2 cellular contexts compared by ENCODE assay signal in the genomic region with DNA sequence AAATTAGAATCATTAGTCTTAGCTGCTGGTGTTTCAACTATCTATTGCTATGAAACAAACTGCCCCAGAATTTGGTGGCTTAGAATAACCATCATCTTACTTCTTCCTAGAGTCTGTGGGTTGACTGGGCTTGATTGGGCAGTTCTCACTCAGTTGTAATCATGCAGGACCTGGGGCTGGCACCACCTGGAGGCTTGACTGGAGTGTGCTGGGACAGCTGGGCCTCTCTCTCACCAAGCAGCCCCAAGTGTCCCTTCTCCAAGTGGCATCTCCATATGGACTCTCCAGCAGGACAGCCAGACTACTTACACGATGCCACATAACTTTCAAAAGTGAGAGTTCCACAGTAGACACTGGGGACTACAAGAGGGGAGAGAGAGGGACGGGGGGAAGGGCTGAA.
TF ChIP-seq lines count a peak whose summit lies in the region.

No MANE protein-coding gene starts in this region.

TF ChIP-seq in HepG2, 621 proteins besides CTCF, POLR2A, EP300 and RAD21:
- TF ChIP-seq, protein P1, sequence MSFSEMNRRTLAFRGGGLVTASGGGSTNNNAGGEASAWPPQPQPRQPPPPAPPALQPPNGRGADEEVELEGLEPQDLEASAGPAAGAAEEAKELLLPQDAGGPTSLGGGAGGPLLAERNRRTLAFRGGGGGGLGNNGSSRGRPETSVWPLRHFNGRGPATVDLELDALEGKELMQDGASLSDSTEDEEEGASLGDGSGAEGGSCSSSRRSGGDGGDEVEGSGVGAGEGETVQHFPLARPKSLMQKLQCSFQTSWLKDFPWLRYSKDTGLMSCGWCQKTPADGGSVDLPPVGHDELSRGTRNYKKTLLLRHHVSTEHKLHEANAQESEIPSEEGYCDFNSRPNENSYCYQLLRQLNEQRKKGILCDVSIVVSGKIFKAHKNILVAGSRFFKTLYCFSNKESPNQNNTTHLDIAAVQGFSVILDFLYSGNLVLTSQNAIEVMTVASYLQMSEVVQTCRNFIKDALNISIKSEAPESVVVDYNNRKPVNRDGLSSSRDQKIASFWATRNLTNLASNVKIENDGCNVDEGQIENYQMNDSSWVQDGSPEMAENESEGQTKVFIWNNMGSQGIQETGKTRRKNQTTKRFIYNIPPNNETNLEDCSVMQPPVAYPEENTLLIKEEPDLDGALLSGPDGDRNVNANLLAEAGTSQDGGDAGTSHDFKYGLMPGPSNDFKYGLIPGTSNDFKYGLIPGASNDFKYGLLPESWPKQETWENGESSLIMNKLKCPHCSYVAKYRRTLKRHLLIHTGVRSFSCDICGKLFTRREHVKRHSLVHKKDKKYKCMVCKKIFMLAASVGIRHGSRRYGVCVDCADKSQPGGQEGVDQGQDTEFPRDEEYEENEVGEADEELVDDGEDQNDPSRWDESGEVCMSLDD (CRISPR knock-in tag; IDR thresholded peaks at IDR 0.05; ENCODE audit: borderline replicate concordance) = no peak
- peak; percentile 44 for TF ChIP-seq STAG1 (CRISPR knock-in tag; IDR thresholded peaks at IDR 0.05)
- TF ChIP-seq, protein P2, sequence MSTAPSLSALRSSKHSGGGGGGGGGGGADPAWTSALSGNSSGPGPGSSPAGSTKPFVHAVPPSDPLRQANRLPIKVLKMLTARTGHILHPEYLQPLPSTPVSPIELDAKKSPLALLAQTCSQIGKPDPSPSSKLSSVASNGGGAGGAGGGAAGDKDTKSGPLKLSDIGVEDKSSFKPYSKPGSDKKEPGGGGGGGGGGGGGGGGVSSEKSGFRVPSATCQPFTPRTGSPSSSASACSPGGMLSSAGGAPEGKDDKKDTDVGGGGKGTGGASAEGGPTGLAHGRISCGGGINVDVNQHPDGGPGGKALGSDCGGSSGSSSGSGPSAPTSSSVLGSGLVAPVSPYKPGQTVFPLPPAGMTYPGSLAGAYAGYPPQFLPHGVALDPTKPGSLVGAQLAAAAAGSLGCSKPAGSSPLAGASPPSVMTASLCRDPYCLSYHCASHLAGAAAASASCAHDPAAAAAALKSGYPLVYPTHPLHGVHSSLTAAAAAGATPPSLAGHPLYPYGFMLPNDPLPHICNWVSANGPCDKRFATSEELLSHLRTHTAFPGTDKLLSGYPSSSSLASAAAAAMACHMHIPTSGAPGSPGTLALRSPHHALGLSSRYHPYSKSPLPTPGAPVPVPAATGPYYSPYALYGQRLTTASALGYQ (CRISPR knock-in tag; IDR thresholded peaks at IDR 0.05) = no peak
- TF ChIP-seq CHCHD3 (CRISPR knock-in tag; IDR thresholded peaks at IDR 0.05) = no peak
- TF ChIP-seq FOXM1 (CRISPR knock-in tag; IDR thresholded peaks at IDR 0.05) = no peak
- TF ChIP-seq ATRX (CRISPR knock-in tag; IDR thresholded peaks at IDR 0.05; ENCODE audit: borderline replicate concordance) = no peak
- no peak for TF ChIP-seq PAF1 (CRISPR knock-in tag; IDR thresholded peaks at IDR 0.05)
- TF ChIP-seq MEF2D (CRISPR knock-in tag; IDR thresholded peaks at IDR 0.05) = no peak

TF ChIP-seq in H1, 55 proteins besides CTCF, POLR2A, EP300 and RAD21:
- TF ChIP-seq TAF1 (IDR thresholded peaks at IDR 0.05; ENCODE audit: low read depth, low read length) = no peak
